14 cellular contexts compared by ENCODE assay signal in the genomic region with DNA sequence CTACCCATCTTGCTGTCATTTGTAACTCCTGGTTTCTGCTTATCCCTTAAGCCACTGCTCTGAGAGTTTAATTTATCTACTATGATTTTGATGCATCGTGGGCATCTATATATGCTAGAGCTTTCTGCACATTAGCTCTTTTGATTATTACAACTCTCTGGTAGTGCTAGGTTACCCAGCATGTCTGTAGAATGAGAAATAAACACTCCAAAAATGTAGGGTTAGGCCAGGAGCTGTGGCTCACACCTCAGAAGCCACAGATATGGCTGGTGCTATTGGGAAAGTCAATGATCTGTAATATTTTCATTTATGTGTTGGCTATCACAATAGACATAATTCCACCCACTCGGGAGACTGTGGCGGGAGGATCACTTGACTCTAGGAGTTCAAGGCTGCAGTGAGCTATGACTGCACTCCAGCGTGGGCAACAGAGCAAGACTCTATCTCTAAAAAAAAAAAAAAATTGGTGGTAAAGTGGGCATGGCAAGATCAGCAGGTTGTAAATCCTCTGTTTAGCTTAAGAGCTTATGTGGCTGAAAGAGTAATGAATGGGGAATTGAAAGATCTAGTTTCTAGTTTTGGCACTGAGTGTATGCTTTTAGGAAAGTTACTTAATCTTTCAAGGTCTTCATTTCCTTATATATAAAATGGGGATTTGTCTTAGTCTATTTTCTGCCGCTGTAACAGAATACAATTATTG. TPM values are rescaled to one million over a fixed set of nuclear protein-coding genes. Genes with fewer than 3 reads are reported as not detected.
DNase-seq lines count a peak whose midpoint lies in the region; ATAC-seq, FAIRE-seq and TF ChIP-seq lines count a peak whose summit lies in the region.
"Had no signal": no experiment of that assay in that cellular context is flagged by ENCODE, and none has a peak within 500 bp of the region (broad histone marks: within the 10 kb centered on the region; RNA-seq: fewer than 3 reads in every experiment).

No MANE protein-coding gene starts in this region.

- TF ChIP-seq POLR2A in spleen (IDR thresholded peaks at IDR 0.05), result no peak
- TF ChIP-seq POLR2A in H54 (IDR thresholded peaks at IDR 0.05; ENCODE audit: low read depth, low read length), result no peak

- peak overlapping the region in 5 of 8 donors; percentile 8 to 84 (median 43) for H3K27ac ChIP-seq in spleen
- H3K27ac ChIP-seq in lower lobe of right lung, result no peak overlapping the region
- H3K27ac ChIP-seq: esophagus muscularis mucosa, prostate gland, VCaP had no signal

- TF ChIP-seq CTCF in spleen (IDR thresholded peaks at IDR 0.05 in 8 of 11, conservative IDR thresholded peaks at IDR 0.05 in 3 of 11) (no peak), lower lobe of right lung (IDR thresholded peaks at IDR 0.05) (no peak)

- peak overlapping the region; percentile 57 for H3K4me3 Mint-ChIP-seq in activated CD8-positive, alpha-beta memory T cell treated with anti-CD3 and anti-CD28 coated beads, Interleukin-2, amount 10 ng/mL, durations not matched to agents 7 days and 5 days
- H3K4me3 Mint-ChIP-seq: activated naive CD4-positive, alpha-beta T cell treated with anti-CD3 and anti-CD28 coated beads, Interleukin-2, amount 10 ng/mL, durations not matched to agents 7 days and 5 days; brain had no signal

- H3K9me3 ChIP-seq in spleen (no peaks in the 10 kb centered on the region), lower lobe of right lung (no peaks in the 10 kb centered on the region)
- H3K9me3 ChIP-seq: esophagus muscularis mucosa, prostate gland had no signal

- ATAC-seq in activated CD8-positive, alpha-beta memory T cell treated with anti-CD3 and anti-CD28 coated beads, Interleukin-2, amount 10 ng/mL, durations not matched to agents 7 days and 5 days, result no peak
- ATAC-seq in GM21423 (IDR thresholded peaks at IDR 0.05; ENCODE audit: unreplicated experiment) (peak; percentile 53), lower lobe of right lung (no peak)

- H3K27me3 ChIP-seq in spleen (replicated peaks in 1 of 7) (no peaks in the 10 kb centered on the region), lower lobe of right lung (ENCODE audit: low read depth) (no peaks in the 10 kb centered on the region)
- H3K27me3 ChIP-seq: esophagus muscularis mucosa had no signal

- no peaks in the 10 kb centered on the region for H3K36me3 ChIP-seq in spleen
- H3K36me3 ChIP-seq in lower lobe of right lung, result no peaks in the 10 kb centered on the region
- H3K36me3 ChIP-seq: esophagus muscularis mucosa, prostate gland had no signal

- intact Hi-C loops in spleen (cut with DNase I; ENCODE audit: low total_unique reads) (no loop called here), lower lobe of right lung (cut with DNase I) (no loop called here)

- CTCF ChIA-PET in activated CD8-positive, alpha-beta memory T cell treated with anti-CD3 and anti-CD28 coated beads, Interleukin-2, amount 10 ng/mL, durations not matched to agents 7 days and 5 days (lab: Charles Lee), result interaction anchor here (0.7 to 12.7 kb wide), 21 partner anchors 9 to 150 kb away, joined by 3 to 156 read pairs (median 4); no protein-coding TSS in a partner anchor

- H3K27ac Mint-ChIP-seq in activated CD8-positive, alpha-beta memory T cell treated with anti-CD3 and anti-CD28 coated beads, Interleukin-2, amount 10 ng/mL, durations not matched to agents 7 days and 5 days, result peak overlapping the region; percentile 56
- H3K27ac Mint-ChIP-seq: activated naive CD4-positive, alpha-beta T cell treated with anti-CD3 and anti-CD28 coated beads, Interleukin-2, amount 10 ng/mL, durations not matched to agents 7 days and 5 days; brain had no signal

- DNase-seq in activated CD8-positive, alpha-beta memory T cell treated with anti-CD3 and anti-CD28 coated beads, Interleukin-2, amount 10 ng/mL, durations not matched to agents 7 days and 5 days, result no peak
- no peak for DNase-seq in activated CD8-positive, alpha-beta memory T cell treated with anti-CD3 and anti-CD28 coated beads, Interleukin-2, amount 50 U/mL, for 48 hours
- DNase-seq in MV-4-11 (lab: John Stamatoyannopoulos, UW), result peak; percentile 91
- DNase-seq in spleen, result no peak
- DNase-seq in lower lobe of right lung, result no peak
- no peak for DNase-seq in H54 (ENCODE audit: insufficient read length, low spot score)
- DNase-seq in central memory CD4-positive, alpha-beta T cell, result no peak

- peaks cover 90% of the 10 kb centered on the region for H3K36me3 Mint-ChIP-seq in activated CD8-positive, alpha-beta memory T cell treated with anti-CD3 and anti-CD28 coated beads, Interleukin-2, amount 10 ng/mL, durations not matched to agents 7 days and 5 days
- H3K36me3 Mint-ChIP-seq: activated naive CD4-positive, alpha-beta T cell treated with anti-CD3 and anti-CD28 coated beads, Interleukin-2, amount 10 ng/mL, durations not matched to agents 7 days and 5 days; brain had no signal

- H3K4me3 ChIP-seq in spleen, result peak overlapping the region in 1 of 8 donors; percentile 16
- H3K4me3 ChIP-seq in lower lobe of right lung, result no peak overlapping the region
- H3K4me3 ChIP-seq: esophagus muscularis mucosa, prostate gland had no signal

- H3K4me1 ChIP-seq in spleen (peaks cover 0 to 20% (median 2%) of the 10 kb centered on the region in 6 donors), lower lobe of right lung (no peaks in the 10 kb centered on the region)
- H3K4me1 ChIP-seq: esophagus muscularis mucosa, prostate gland had no signal

- no peaks in the 10 kb centered on the region for H3K9me3 Mint-ChIP-seq in activated CD8-positive, alpha-beta memory T cell treated with anti-CD3 and anti-CD28 coated beads, Interleukin-2, amount 10 ng/mL, durations not matched to agents 7 days and 5 days (ENCODE audit: low read depth)
- H3K9me3 Mint-ChIP-seq: activated naive CD4-positive, alpha-beta T cell treated with anti-CD3 and anti-CD28 coated beads, Interleukin-2, amount 10 ng/mL, durations not matched to agents 7 days and 5 days had no signal

- WGBS in spleen, 5 donors, result 66 to 86% (median 68%) methylated on average over 5 of the region's 5 CpGs

- H3K27me3 Mint-ChIP-seq in activated CD8-positive, alpha-beta memory T cell treated with anti-CD3 and anti-CD28 coated beads, Interleukin-2, amount 10 ng/mL, durations not matched to agents 7 days and 5 days, result no peaks in the 10 kb centered on the region

- FAIRE-seq in H54 (lab: Jason Lieb, UNC), result no peak

- peaks cover 74% of the 10 kb centered on the region for H3K4me1 Mint-ChIP-seq in activated CD8-positive, alpha-beta memory T cell treated with anti-CD3 and anti-CD28 coated beads, Interleukin-2, amount 10 ng/mL, durations not matched to agents 7 days and 5 days
- H3K4me1 Mint-ChIP-seq: activated naive CD4-positive, alpha-beta T cell treated with anti-CD3 and anti-CD28 coated beads, Interleukin-2, amount 10 ng/mL, durations not matched to agents 7 days and 5 days; brain had no signal

RNA-seq across cellular contexts. Expression of a gene that starts 6.2 kb away (rescaled TPM):
- 100 to 1,000 TPM; 129 to 367 TPM for total RNA-seq in activated CD8-positive, alpha-beta memory T cell treated with anti-CD3 and anti-CD28 coated beads, Interleukin-2, amount 10 ng/mL, durations not matched to agents 7 days and 5 days
- total RNA-seq in spleen (10 to 100 TPM in 6 of 7 donors, 1 to 10 TPM in 1; 7.6 to 22.0 (median 11.6) TPM), lower lobe of right lung (1.7 TPM)
- polyA plus RNA-seq in spleen, result 1 to 10 TPM; 4.2 to 6.1 (median 4.3) TPM
- polyA plus RNA-seq: AG04450 had no signal

Comparison
In these comparisons a context has a peak if more than half of its experiments do, and no peak if none do; other contexts are left out.
1. RNA of a gene that starts 6.2 kb away (total RNA-seq): 129 to 367 TPM in activated CD8-positive, alpha-beta memory T cell treated with anti-CD3 and anti-CD28 coated beads, Interleukin-2, amount 10 ng/mL, durations not matched to agents 7 days and 5 days; 7.6 to 22.0 TPM in spleen and 1.7 TPM in lower lobe of right lung (single experiment); every median in the first group is over 4 times any median in the second.